26 cellular contexts compared by ENCODE assay signal in genomic region chr6:126546771-126547170, GRCh38.
DNase-seq lines count a peak whose midpoint lies in the region; ATAC-seq and TF ChIP-seq lines count a peak whose summit lies in the region.
"Had no signal": no experiment of that assay in that cellular context is flagged by ENCODE, and none has a peak within 500 bp of the region (broad histone marks: within the 10 kb centered on the region; RNA-seq: fewer than 3 reads in every experiment).

No MANE protein-coding gene starts in this region.

- no peak overlapping the region for H3K27ac Mint-ChIP-seq in WTC11
- no peak overlapping the region for H3K27ac Mint-ChIP-seq in activated T-helper 17 cell treated with anti-CD3 and anti-CD28 coated beads, Interleukin-2, amount 50 U/mL, for 72 hours
- H3K27ac Mint-ChIP-seq: activated T-cell treated with anti-CD3 and anti-CD28 coated beads, Interleukin-2, amount 50 U/mL, for 24 hours; CD4-positive, CD25-positive, alpha-beta regulatory T cell; IgD-negative memory B cell; natural killer cell treated with Interleukin-12 subunit alpha and Interleukin-12 subunit beta and Interleukin-15 and Interleukin-18, amount 100 ng/mL, for 72 hours had no signal

- H3K36me3 ChIP-seq in SJCRH30, result no peaks in the 10 kb centered on the region
- H3K36me3 ChIP-seq: gastroesophageal sphincter, upper lobe of left lung had no signal

- H3K9me3 ChIP-seq in SJCRH30 (replicated peaks), result no peaks in the 10 kb centered on the region
- H3K9me3 ChIP-seq: upper lobe of left lung had no signal

- H3K27me3 ChIP-seq in foreskin keratinocyte (no peaks in the 10 kb centered on the region), SJCRH30 (no peaks in the 10 kb centered on the region)
- H3K27me3 ChIP-seq: gastroesophageal sphincter, hepatocyte, upper lobe of left lung had no signal

- POLR2A ChIA-PET in WTC11 (lab: Charles Lee), result no interaction called here

- 0 out of 2 replicates have a peak, but pooled peaks have one; percentile 23 for ATAC-seq in WTC11
- peak; percentile 63 for ATAC-seq in foreskin keratinocyte
- no peak for ATAC-seq in activated T-helper 17 cell treated with anti-CD3 and anti-CD28 coated beads, Interleukin-2, amount 50 U/mL, for 72 hours (replicated peaks)
- ATAC-seq: gastroesophageal sphincter; natural killer cell treated with Interleukin-12 subunit alpha and Interleukin-12 subunit beta and Interleukin-15 and Interleukin-18, amount 100 ng/mL, for 72 hours had no signal

- H3K9me3 Mint-ChIP-seq in WTC11, result peaks cover 13% of the 10 kb centered on the region
- H3K9me3 Mint-ChIP-seq in activated T-helper 17 cell treated with anti-CD3 and anti-CD28 coated beads, Interleukin-2, amount 50 U/mL, for 72 hours, result peaks cover 4% of the 10 kb centered on the region
- H3K9me3 Mint-ChIP-seq: activated T-cell treated with anti-CD3 and anti-CD28 coated beads, Interleukin-2, amount 50 U/mL, for 24 hours had no signal

- H3K27ac ChIP-seq in foreskin keratinocyte (no peak overlapping the region), SJCRH30 (no peak overlapping the region)
- H3K27ac ChIP-seq: coronary artery, gastroesophageal sphincter, hepatocyte, upper lobe of left lung had no signal

- peak; percentile 23 for DNase-seq in HS-5 (ENCODE audit: low read depth)
- no peak for DNase-seq in WTC11 (ENCODE audit: low spot score)
- peak in 1 of 2 donors; percentile 52 for DNase-seq in foreskin keratinocyte
- DNase-seq in KG1 (lab: John Stamatoyannopoulos, UW), result no peak
- DNase-seq in amniotic stem cell (lab: John Stamatoyannopoulos, UW), result no peak
- no peak for DNase-seq in SJCRH30
- DNase-seq: activated CD4-positive, alpha-beta T cell treated with anti-CD3 and anti-CD28 coated beads, Interleukin-2, amount 50 U/mL, for 1 hour; activated gamma-delta T cell; activated T-cell treated with anti-CD3 and anti-CD28 coated beads, Interleukin-2, amount 50 U/mL, for 24 hours; Calu3; CD4-positive, CD25-positive, alpha-beta regulatory T cell; effector memory CD4-positive, alpha-beta T cell; NCI-H1092; NCI-H1694; NCI-H82; RPMI8226; small intestine; stimulated activated naive CD4-positive, alpha-beta T cell had no signal

- H3K36me3 Mint-ChIP-seq in WTC11, result no peaks in the 10 kb centered on the region; the same call in 1 of the 2 replicates
- H3K36me3 Mint-ChIP-seq in activated T-helper 17 cell treated with anti-CD3 and anti-CD28 coated beads, Interleukin-2, amount 50 U/mL, for 72 hours (ENCODE audit: low read depth), result no peaks in the 10 kb centered on the region
- H3K36me3 Mint-ChIP-seq: CD4-positive, CD25-positive, alpha-beta regulatory T cell; IgD-negative memory B cell; natural killer cell treated with Interleukin-12 subunit alpha and Interleukin-12 subunit beta and Interleukin-15 and Interleukin-18, amount 100 ng/mL, for 72 hours had no signal

- H3K4me3 Mint-ChIP-seq in WTC11, result no peak overlapping the region
- H3K4me3 Mint-ChIP-seq in activated T-helper 17 cell treated with anti-CD3 and anti-CD28 coated beads, Interleukin-2, amount 50 U/mL, for 72 hours, result no peak overlapping the region
- H3K4me3 Mint-ChIP-seq: activated T-cell treated with anti-CD3 and anti-CD28 coated beads, Interleukin-2, amount 50 U/mL, for 24 hours; CD4-positive, CD25-positive, alpha-beta regulatory T cell; IgD-negative memory B cell; natural killer cell treated with Interleukin-12 subunit alpha and Interleukin-12 subunit beta and Interleukin-15 and Interleukin-18, amount 100 ng/mL, for 72 hours had no signal

- TF ChIP-seq CTCF in WTC11 (IDR thresholded peaks at IDR 0.05) (no peak), foreskin keratinocyte (conservative IDR thresholded peaks at IDR 0.05) (no peak)

- H3K4me1 Mint-ChIP-seq in WTC11, result peaks cover 16% of the 10 kb centered on the region
- no peaks in the 10 kb centered on the region for H3K4me1 Mint-ChIP-seq in activated T-helper 17 cell treated with anti-CD3 and anti-CD28 coated beads, Interleukin-2, amount 50 U/mL, for 72 hours
- H3K4me1 Mint-ChIP-seq: CD4-positive, CD25-positive, alpha-beta regulatory T cell; IgD-negative memory B cell had no signal

- H3K4me1 ChIP-seq in foreskin keratinocyte (no peaks in the 10 kb centered on the region), SJCRH30 (no peaks in the 10 kb centered on the region)
- H3K4me1 ChIP-seq: upper lobe of left lung had no signal

- no peak overlapping the region for H3K4me3 ChIP-seq in SJCRH30
- H3K4me3 ChIP-seq: coronary artery, gastroesophageal sphincter, hepatocyte, lung, upper lobe of left lung had no signal

- CTCF ChIA-PET in WTC11 (lab: Charles Lee), result no interaction called here

- H3K27me3 Mint-ChIP-seq in WTC11 (ENCODE audit: low read depth), result no peaks in the 10 kb centered on the region
- H3K27me3 Mint-ChIP-seq in activated T-helper 17 cell treated with anti-CD3 and anti-CD28 coated beads, Interleukin-2, amount 50 U/mL, for 72 hours, result no peaks in the 10 kb centered on the region
- H3K27me3 Mint-ChIP-seq: activated T-cell treated with anti-CD3 and anti-CD28 coated beads, Interleukin-2, amount 50 U/mL, for 24 hours; CD4-positive, CD25-positive, alpha-beta regulatory T cell; IgD-negative memory B cell; natural killer cell treated with Interleukin-12 subunit alpha and Interleukin-12 subunit beta and Interleukin-15 and Interleukin-18, amount 100 ng/mL, for 72 hours had no signal

TF ChIP-seq in WTC11, 78 proteins besides CTCF, POLR2A, EP300 and RAD21:
- TF ChIP-seq ZNF219 (CRISPR knock-in tag; IDR thresholded peaks at IDR 0.05; ENCODE audit: borderline replicate concordance) (no peak), ZNF138 (CRISPR knock-in tag; conservative IDR thresholded peaks at IDR 0.05) (no peak), FOXJ3 (CRISPR knock-in tag; IDR thresholded peaks at IDR 0.05; ENCODE audit: borderline replicate concordance) (no peak), MLX (CRISPR knock-in tag; IDR thresholded peaks at IDR 0.05) (no peak), ZBTB43 (CRISPR knock-in tag; IDR thresholded peaks at IDR 0.05) (no peak), ATF2 (CRISPR knock-in tag; IDR thresholded peaks at IDR 0.05; ENCODE audit: borderline replicate concordance, low read depth) (no peak), ZNF232 (CRISPR knock-in tag; IDR thresholded peaks at IDR 0.05) (no peak)
